ENCODE assay signal across 1 cellular context in the genomic region with DNA sequence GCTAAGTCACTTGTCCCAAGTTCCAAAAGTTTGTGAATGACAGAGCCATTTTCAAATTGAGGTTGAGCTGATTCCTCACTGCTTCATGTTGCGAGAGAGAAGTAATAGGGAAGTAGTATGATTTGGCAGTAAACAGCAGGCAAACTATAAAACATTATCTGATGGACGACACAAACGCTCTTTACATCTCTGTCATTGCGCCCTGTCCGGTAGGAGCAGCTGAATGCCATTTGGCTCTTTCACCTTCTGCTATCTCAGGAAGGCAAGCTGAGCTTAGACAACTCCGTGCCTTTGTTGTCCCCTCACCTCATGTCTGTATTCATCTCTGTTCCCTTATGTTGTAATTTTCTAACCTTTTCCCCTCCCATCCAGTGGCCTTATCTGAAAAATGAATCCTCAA.
TF ChIP-seq lines count a peak whose summit lies in the region.

No MANE protein-coding gene starts in this region.

TF ChIP-seq in SK-N-SH, 30 proteins besides CTCF, POLR2A, EP300 and RAD21 (continued from another document):
- TF ChIP-seq RXRA (IDR thresholded peaks at IDR 0.05; ENCODE audit: borderline replicate concordance, low read depth) (no peak), MEF2A (IDR thresholded peaks at IDR 0.05; ENCODE audit: borderline replicate concordance, low read depth) (no peak), YY1 (IDR thresholded peaks at IDR 0.05; ENCODE audit: low read depth) (no peak), MXI1 (IDR thresholded peaks at IDR 0.05; ENCODE audit: low read depth, low read length) (no peak)
- TF ChIP-seq, protein P1, sequence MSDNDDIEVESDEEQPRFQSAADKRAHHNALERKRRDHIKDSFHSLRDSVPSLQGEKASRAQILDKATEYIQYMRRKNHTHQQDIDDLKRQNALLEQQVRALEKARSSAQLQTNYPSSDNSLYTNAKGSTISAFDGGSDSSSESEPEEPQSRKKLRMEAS (IDR thresholded peaks at IDR 0.05; ENCODE audit: low read depth): no peak
- TF ChIP-seq, protein P2, sequence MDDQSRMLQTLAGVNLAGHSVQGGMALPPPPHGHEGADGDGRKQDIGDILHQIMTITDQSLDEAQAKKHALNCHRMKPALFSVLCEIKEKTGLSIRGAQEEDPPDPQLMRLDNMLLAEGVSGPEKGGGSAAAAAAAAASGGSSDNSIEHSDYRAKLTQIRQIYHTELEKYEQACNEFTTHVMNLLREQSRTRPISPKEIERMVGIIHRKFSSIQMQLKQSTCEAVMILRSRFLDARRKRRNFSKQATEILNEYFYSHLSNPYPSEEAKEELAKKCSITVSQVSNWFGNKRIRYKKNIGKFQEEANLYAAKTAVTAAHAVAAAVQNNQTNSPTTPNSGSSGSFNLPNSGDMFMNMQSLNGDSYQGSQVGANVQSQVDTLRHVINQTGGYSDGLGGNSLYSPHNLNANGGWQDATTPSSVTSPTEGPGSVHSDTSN (IDR thresholded peaks at IDR 0.05): no peak
- TF ChIP-seq, protein P3, sequence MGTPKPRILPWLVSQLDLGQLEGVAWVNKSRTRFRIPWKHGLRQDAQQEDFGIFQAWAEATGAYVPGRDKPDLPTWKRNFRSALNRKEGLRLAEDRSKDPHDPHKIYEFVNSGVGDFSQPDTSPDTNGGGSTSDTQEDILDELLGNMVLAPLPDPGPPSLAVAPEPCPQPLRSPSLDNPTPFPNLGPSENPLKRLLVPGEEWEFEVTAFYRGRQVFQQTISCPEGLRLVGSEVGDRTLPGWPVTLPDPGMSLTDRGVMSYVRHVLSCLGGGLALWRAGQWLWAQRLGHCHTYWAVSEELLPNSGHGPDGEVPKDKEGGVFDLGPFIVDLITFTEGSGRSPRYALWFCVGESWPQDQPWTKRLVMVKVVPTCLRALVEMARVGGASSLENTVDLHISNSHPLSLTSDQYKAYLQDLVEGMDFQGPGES (IDR thresholded peaks at IDR 0.05; ENCODE audit: low read depth, low read length): no peak
TF ChIP-seq in SK-N-SH: peak in this region for 0.
